ENCODE assay signal across 1 cellular context in genomic region chr10:116990276-116990800, GRCh38.
TF ChIP-seq lines count a peak whose summit lies in the region.

No MANE protein-coding gene starts in this region.

TF ChIP-seq in GM23338, 12 proteins besides CTCF, POLR2A, EP300 and RAD21 (continued from another document):
- TF ChIP-seq ZNF462 (CRISPR knock-in tag; IDR thresholded peaks at IDR 0.05), result no peak
- TF ChIP-seq ZNF114 (CRISPR knock-in tag; IDR thresholded peaks at IDR 0.05), result no peak
- TF ChIP-seq, protein P1, sequence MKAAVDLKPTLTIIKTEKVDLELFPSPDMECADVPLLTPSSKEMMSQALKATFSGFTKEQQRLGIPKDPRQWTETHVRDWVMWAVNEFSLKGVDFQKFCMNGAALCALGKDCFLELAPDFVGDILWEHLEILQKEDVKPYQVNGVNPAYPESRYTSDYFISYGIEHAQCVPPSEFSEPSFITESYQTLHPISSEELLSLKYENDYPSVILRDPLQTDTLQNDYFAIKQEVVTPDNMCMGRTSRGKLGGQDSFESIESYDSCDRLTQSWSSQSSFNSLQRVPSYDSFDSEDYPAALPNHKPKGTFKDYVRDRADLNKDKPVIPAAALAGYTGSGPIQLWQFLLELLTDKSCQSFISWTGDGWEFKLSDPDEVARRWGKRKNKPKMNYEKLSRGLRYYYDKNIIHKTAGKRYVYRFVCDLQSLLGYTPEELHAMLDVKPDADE (IDR thresholded peaks at IDR 0.05), result no peak
- TF ChIP-seq EZH2phosphoT487 (IDR thresholded peaks at IDR 0.05; ENCODE audit: unreplicated experiment), result no peak
- TF ChIP-seq EZH2 (IDR thresholded peaks at IDR 0.05; ENCODE audit: low read depth, unreplicated experiment), result no peak
- TF ChIP-seq ZNF331 (CRISPR knock-in tag; IDR thresholded peaks at IDR 0.05; ENCODE audit: low read depth), result no peak
